Comparison of ENCODE assay signal across 10 cellular contexts in genomic region chr16:8517280-8517679, GRCh38.
"Had no signal": no experiment of that assay in that cellular context is flagged by ENCODE, and none has a peak within 500 bp of the region (broad histone marks: within the 10 kb centered on the region; RNA-seq: fewer than 3 reads in every experiment).

No MANE protein-coding gene starts in this region.

- H3K27ac ChIP-seq: GM23248, HL-60 had no signal

- DNase-seq: GM23248, GOT3, H7, HFFc6, IMR-90 had no signal

- H3K9me3 ChIP-seq: HAP-1 had no signal

- FAIRE-seq: HTR-8/SVneo, K562 had no signal

- ATAC-seq: HCT116, K562 had no signal

- H3K4me3 ChIP-seq: GM23248, HAP-1, K562 had no signal

- H3K36me3 ChIP-seq: HAP-1 had no signal

- H3K4me1 ChIP-seq: HAP-1 had no signal
